ENCODE assay signal across 31 cellular contexts in genomic region chr2:143742631-143743030, GRCh38.
DNase-seq lines count a peak whose midpoint lies in the region; ATAC-seq, FAIRE-seq and TF ChIP-seq lines count a peak whose summit lies in the region.
"Had no signal": no experiment of that assay in that cellular context is flagged by ENCODE, and none has a peak within 500 bp of the region (broad histone marks: within the 10 kb centered on the region; RNA-seq: fewer than 3 reads in every experiment).

No MANE protein-coding gene starts in this region.

- H3K9me3 ChIP-seq in HepG2 (ENCODE audit: low read length) (no peaks in the 10 kb centered on the region), right lobe of liver (no peaks in the 10 kb centered on the region), astrocyte (ENCODE audit: insufficient read depth, low read depth, low read length) (no peaks in the 10 kb centered on the region)
- H3K9me3 ChIP-seq in CD8-positive, alpha-beta memory T cell (ENCODE audit: low read length) = no peaks in the 10 kb centered on the region
- H3K9me3 ChIP-seq: BLaER1, esophagus muscularis mucosa, tibial nerve had no signal

- no peak overlapping the region for H3K4me3 Mint-ChIP-seq in astrocyte (ENCODE audit: unreplicated experiment)
- H3K4me3 Mint-ChIP-seq in CD8-positive, alpha-beta memory T cell = peak overlapping the region in 1 of 7 donors; percentile 1
- H3K4me3 Mint-ChIP-seq: activated B cell treated with CpG ODN at 0.5 μM for 24 hours; activated naive CD4-positive, alpha-beta T cell treated with anti-CD3 and anti-CD28 coated beads for 36 hours; dendritic cell treated with granulocyte-macrophage colony-stimulating factor and Interleukin-4, amounts not matched to agents 40 ng/mL and 50 ng/mL, for 4 days; endodermal cell; HFFc6; naive B cell; T-cell had no signal

- CTCF ChIA-PET in HepG2 (lab: Yijun Ruan, JAX; ENCODE audit: low intra/inter-chr PET ratio, low total read pairs) = no interaction called here
- CTCF ChIA-PET in CD8-positive, alpha-beta memory T cell (lab: Charles Lee) = no interaction called here

- no peaks in the 10 kb centered on the region for H3K36me3 Mint-ChIP-seq in astrocyte (ENCODE audit: low read depth, unreplicated experiment)
- peaks cover 0 to 76% (median 32%) of the 10 kb centered on the region in 3 donors for H3K36me3 Mint-ChIP-seq in CD8-positive, alpha-beta memory T cell

- BruUV-seq in HepG2 (replicated peaks; lab: Mats Ljungman, UMichigan) = no TSS peak

- no peak for ATAC-seq in HepG2
- ATAC-seq in right lobe of liver = no peak
- ATAC-seq in HG02763 (IDR thresholded peaks at IDR 0.05; ENCODE audit: unreplicated experiment) = no peak
- ATAC-seq in sciatic nerve = no peak
- ATAC-seq in GM21360 (IDR thresholded peaks at IDR 0.05; ENCODE audit: unreplicated experiment) = no peak
- ATAC-seq: GM12878, left lobe of liver, T-cell had no signal

- in situ Hi-C loops in HepG2 (cut with HindIII; ENCODE audit: extremely low pct_ligation_motif_present, low pct_unique_long_range_greater_than_20kb) = no loop called here

- DNase-seq in HepG2 (ENCODE audit: low spot score) = no peak
- no peak for DNase-seq in right lobe of liver
- no peak for DNase-seq in astrocyte (ENCODE audit: low read depth)
- DNase-seq in foreskin fibroblast = peak; percentile 8 to 41
- DNase-seq in sciatic nerve (ENCODE audit: low spot score) = no peak
- DNase-seq in CD8-positive, alpha-beta memory T cell = no peak
- DNase-seq: activated B cell treated with CpG ODN at 0.5 μM for 24 hours; activated CD4-positive, alpha-beta T cell treated with anti-CD3 and anti-CD28 coated beads, Interleukin-2, amount 50 U/mL, for 4 hours; activated naive CD4-positive, alpha-beta T cell treated with anti-CD3 and anti-CD28 coated beads for 36 hours; anterior cingulate cortex; Calu3; caudate nucleus; endodermal cell; GOT3; HFFc6; naive B cell; NCI-H1092 treated with DMSO at 0.1 percent for 48 hours; NCI-H2029; occipital lobe; small intestine; stimulated activated CD4-positive, alpha-beta T cell treated with anti-CD3 and anti-CD28 coated beads, Interleukin-2, amount 100 ng/mL, for 24 hours; T-cell had no signal

- peaks cover 3% of the 10 kb centered on the region for H3K9me3 Mint-ChIP-seq in astrocyte (ENCODE audit: unreplicated experiment)
- H3K9me3 Mint-ChIP-seq in CD8-positive, alpha-beta memory T cell = no peaks in the 10 kb centered on the region
- H3K9me3 Mint-ChIP-seq: activated B cell treated with CpG ODN at 0.5 μM for 24 hours; activated naive CD4-positive, alpha-beta T cell treated with anti-CD3 and anti-CD28 coated beads for 36 hours; dendritic cell treated with granulocyte-macrophage colony-stimulating factor and Interleukin-4, amounts not matched to agents 40 ng/mL and 50 ng/mL, for 4 days; endodermal cell; HFFc6; naive B cell; T-cell had no signal

- TF ChIP-seq CTCF in HepG2 (CRISPR knock-in tag; IDR thresholded peaks at IDR 0.05) = no peak
- no peak for TF ChIP-seq CTCF in right lobe of liver (IDR thresholded peaks at IDR 0.05)
- no peak for TF ChIP-seq CTCF in astrocyte (IDR thresholded peaks at IDR 0.05; ENCODE audit: insufficient read depth, low read depth, low read length)
- no peak for TF ChIP-seq CTCF in foreskin fibroblast (IDR thresholded peaks at IDR 0.05; ENCODE audit: low read depth, low read length)

- FAIRE-seq in HepG2 (lab: Jason Lieb, UNC) (no peak), astrocyte (lab: Jason Lieb, UNC) (no peak)
- FAIRE-seq: A204.1, small intestine had no signal

- TF ChIP-seq POLR2A in HepG2 (IDR thresholded peaks at IDR 0.05; ENCODE audit: insufficient read depth in 1 of 2, low read depth in 2 of 2, low read length in 2 of 2) (no peak), right lobe of liver (IDR thresholded peaks at IDR 0.05) (no peak)

- TF ChIP-seq EP300 in HepG2 (IDR thresholded peaks at IDR 0.05; ENCODE audit: low read depth in 2 of 2, low read length in 2 of 2) = no peak
- no peak for TF ChIP-seq EP300 in HepG2 (CRISPR knock-in tag; IDR thresholded peaks at IDR 0.05; ENCODE audit: borderline replicate concordance)

- POLR2A ChIA-PET in HepG2 (lab: Yijun Ruan, JAX) = no interaction called here
- POLR2A ChIA-PET in CD8-positive, alpha-beta memory T cell (lab: Charles Lee) = no interaction called here

- H3K4me2 ChIP-seq in HepG2 (ENCODE audit: low read depth, low read length) (no peak overlapping the region), astrocyte (ENCODE audit: low read length) (no peak overlapping the region)
- H3K4me2 ChIP-seq: BLaER1 had no signal

- H3K27ac Mint-ChIP-seq in astrocyte (ENCODE audit: unreplicated experiment) = peak overlapping the region; percentile 41
- H3K27ac Mint-ChIP-seq in CD8-positive, alpha-beta memory T cell = peak overlapping the region in 1 of 8 donors; percentile 12
- H3K27ac Mint-ChIP-seq: activated B cell treated with CpG ODN at 0.5 μM for 24 hours; activated naive CD4-positive, alpha-beta T cell treated with anti-CD3 and anti-CD28 coated beads for 36 hours; dendritic cell treated with granulocyte-macrophage colony-stimulating factor and Interleukin-4, amounts not matched to agents 40 ng/mL and 50 ng/mL, for 4 days; HFFc6 had no signal

- H3K4me1 ChIP-seq in HepG2 (ENCODE audit: insufficient read depth, low read length) (no peaks in the 10 kb centered on the region), right lobe of liver (no peaks in the 10 kb centered on the region), astrocyte (ENCODE audit: insufficient read depth, low read length) (no peaks in the 10 kb centered on the region)
- no peaks in the 10 kb centered on the region for H3K4me1 ChIP-seq in CD8-positive, alpha-beta memory T cell (ENCODE audit: insufficient read depth, low read length)
- H3K4me1 ChIP-seq: BLaER1, esophagus muscularis mucosa had no signal

- H4K20me1 ChIP-seq in HepG2 (ENCODE audit: insufficient read depth, low read length) (no peaks in the 10 kb centered on the region), astrocyte (ENCODE audit: insufficient read depth, low read length) (no peaks in the 10 kb centered on the region)
- H4K20me1 ChIP-seq: BLaER1 had no signal

- H3K79me2 ChIP-seq in HepG2 (ENCODE audit: insufficient read depth, low read length) = no peaks in the 10 kb centered on the region
- no peaks in the 10 kb centered on the region for H3K79me2 ChIP-seq in astrocyte (ENCODE audit: insufficient read depth, low read length)

- H3K4me3 ChIP-seq in HepG2 (replicated peaks in 1 of 3; ENCODE audit: insufficient read depth in 1 of 3, low read depth in 2 of 3, low read length in 3 of 3) = no peak overlapping the region
- no peak overlapping the region for H3K4me3 ChIP-seq in right lobe of liver
- H3K4me3 ChIP-seq in astrocyte (ENCODE audit: insufficient read depth, low read depth, low read length) = no peak overlapping the region
- no peak overlapping the region for H3K4me3 ChIP-seq in foreskin fibroblast (ENCODE audit: low read depth in 1 of 2, low read length in 2 of 2)
- no peak overlapping the region for H3K4me3 ChIP-seq in CD8-positive, alpha-beta memory T cell (ENCODE audit: low read length)
- H3K4me3 ChIP-seq: BLaER1, esophagus muscularis mucosa, GM12878, tibial nerve had no signal

- no peak overlapping the region for H3K27ac ChIP-seq in HepG2 (ENCODE audit: extremely low read length, insufficient read depth, low read length)
- no peak overlapping the region for H3K27ac ChIP-seq in right lobe of liver
- no peak overlapping the region for H3K27ac ChIP-seq in astrocyte (ENCODE audit: low read depth, low read length)
- no peak overlapping the region for H3K27ac ChIP-seq in CD8-positive, alpha-beta memory T cell (ENCODE audit: low read depth, low read length)
- H3K27ac ChIP-seq: BLaER1, esophagus muscularis mucosa, tibial nerve had no signal

- 15% methylated on average over 4 of the region's 4 CpGs for WGBS in HepG2 (ENCODE audit: low lambda C conversion rate)
- WGBS in right lobe of liver (ENCODE audit: insufficient coverage, low coverage, low lambda C conversion rate, missing lambda C conversion rate) = 50% methylated on average over 4 of the region's 4 CpGs

- H3K9ac ChIP-seq in HepG2 (ENCODE audit: insufficient read depth, low read depth, low read length) = no peak overlapping the region
- no peak overlapping the region for H3K9ac ChIP-seq in astrocyte (ENCODE audit: low read length)
- H3K9ac ChIP-seq: BLaER1 had no signal

- H3K27me3 Mint-ChIP-seq in astrocyte (ENCODE audit: low read depth, unreplicated experiment) = no peaks in the 10 kb centered on the region
- no peaks in the 10 kb centered on the region for H3K27me3 Mint-ChIP-seq in CD8-positive, alpha-beta memory T cell
- H3K27me3 Mint-ChIP-seq: activated B cell treated with CpG ODN at 0.5 μM for 24 hours; dendritic cell treated with granulocyte-macrophage colony-stimulating factor and Interleukin-4, amounts not matched to agents 40 ng/mL and 50 ng/mL, for 4 days; naive B cell; T-cell had no signal

- H2AFZ ChIP-seq in HepG2 (ENCODE audit: low read length) = no peak overlapping the region
- H2AFZ ChIP-seq in astrocyte (ENCODE audit: low read depth, low read length) = no peak overlapping the region

- intact Hi-C loops in HepG2 (cut with micrococcal nuclease; ENCODE audit: unreplicated experiment) (no loop called here), right lobe of liver (cut with DNase I) (no loop called here), sciatic nerve (cut with DNase I) (no loop called here)

- H3K27me3 ChIP-seq in HepG2 (ENCODE audit: control insufficient read depth in 1 of 2, insufficient read depth in 2 of 2, low read length in 2 of 2) (peaks cover 0 to 2% of the 10 kb centered on the region in 2 experiments; a peak in 2 of 5 replicates), right lobe of liver (no peaks in the 10 kb centered on the region), astrocyte (ENCODE audit: insufficient read depth, low read length) (no peaks in the 10 kb centered on the region)
- H3K27me3 ChIP-seq in CD8-positive, alpha-beta memory T cell (ENCODE audit: insufficient read depth, low read length, poor library complexity, severe bottlenecking) = no peaks in the 10 kb centered on the region
- H3K27me3 ChIP-seq: BLaER1, esophagus muscularis mucosa, tibial nerve had no signal

- H3K4me1 Mint-ChIP-seq in astrocyte (ENCODE audit: low read depth, unreplicated experiment) = peaks cover 11% of the 10 kb centered on the region
- peaks cover 13 to 17% (median 16%) of the 10 kb centered on the region in 3 donors for H3K4me1 Mint-ChIP-seq in CD8-positive, alpha-beta memory T cell
- H3K4me1 Mint-ChIP-seq: activated B cell treated with CpG ODN at 0.5 μM for 24 hours had no signal

- TF ChIP-seq RAD21 in HepG2 (CRISPR knock-in tag; IDR thresholded peaks at IDR 0.05) = no peak

- H3K36me3 ChIP-seq in HepG2 (replicated peaks in 1 of 2; ENCODE audit: control insufficient read depth in 1 of 2, insufficient read depth in 2 of 2, low read length in 2 of 2) = no peaks in the 10 kb centered on the region
- H3K36me3 ChIP-seq in right lobe of liver = no peaks in the 10 kb centered on the region
- H3K36me3 ChIP-seq in astrocyte (ENCODE audit: insufficient read depth, low read length) = no peaks in the 10 kb centered on the region
- H3K36me3 ChIP-seq in CD8-positive, alpha-beta memory T cell (ENCODE audit: insufficient read depth, low read length) = no peaks in the 10 kb centered on the region
- H3K36me3 ChIP-seq: BLaER1, esophagus muscularis mucosa, tibial nerve had no signal

TF ChIP-seq in HepG2, 621 proteins besides CTCF, POLR2A, EP300 and RAD21:
- TF ChIP-seq MAFK (conservative IDR thresholded peaks at IDR 0.05 in 1 of 2, IDR thresholded peaks at IDR 0.05 in 1 of 2; ENCODE audit: low read length in 2 of 2) (peak; percentile 28 to 55; a peak in 3 of 4 replicates), RXRA (CRISPR knock-in tag; IDR thresholded peaks at IDR 0.05) (no peak)

Comparison
In these comparisons a context has a peak if more than half of its experiments do, and no peak if none do; other contexts are left out.
1. DNase-seq: peak in foreskin fibroblast (2 of 2); none in HepG2 (single experiment), right lobe of liver (0 of 3), astrocyte (single experiment), sciatic nerve (single experiment) and CD8-positive, alpha-beta memory T cell (0 of 5).